In the genomic region with DNA sequence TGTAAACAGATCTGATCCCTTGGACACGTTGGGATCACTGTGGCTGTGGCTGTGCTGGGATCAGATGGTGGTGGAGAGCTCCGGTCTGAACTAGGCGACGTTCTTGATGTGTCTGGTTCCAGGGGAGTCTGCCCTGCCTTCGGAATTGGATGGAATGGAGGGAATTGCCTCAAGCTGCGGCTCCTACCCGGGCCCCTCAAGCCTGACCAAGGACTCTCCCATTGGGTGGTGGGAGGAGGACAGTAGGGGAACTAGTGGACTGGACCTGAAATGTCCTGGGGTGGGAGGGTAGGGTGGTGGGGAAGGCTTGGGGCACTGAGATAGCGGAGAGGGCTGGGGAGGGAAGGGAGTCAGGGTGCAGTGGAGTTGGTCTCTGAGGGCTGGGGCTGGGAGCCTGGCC, we compare ENCODE assay signal across 11 cellular contexts. TPM values are rescaled to one million over a fixed set of nuclear protein-coding genes. Genes with fewer than 3 reads are reported as not detected.
DNase-seq lines count a peak whose midpoint lies in the region; ATAC-seq, FAIRE-seq and TF ChIP-seq lines count a peak whose summit lies in the region.
"Had no signal": no experiment of that assay in that cellular context is flagged by ENCODE, and none has a peak within 500 bp of the region (broad histone marks: within the 10 kb centered on the region; RNA-seq: fewer than 3 reads in every experiment).

No MANE protein-coding gene starts in this region.

- TF ChIP-seq CTCF in HFFc6 (IDR thresholded peaks at IDR 0.05), result no peak
- TF ChIP-seq CTCF in K562 (IDR thresholded peaks at IDR 0.05 in 2 of 3, conservative IDR thresholded peaks at IDR 0.05 in 1 of 3; ENCODE audit: insufficient read depth in 2 of 3, low read depth in 1 of 3, low read length in 3 of 3), result no peak
- no peak for TF ChIP-seq CTCF in nephron (IDR thresholded peaks at IDR 0.05; ENCODE audit: unreplicated experiment in 3 of 3)

- intact Hi-C loops in K562 (cut with micrococcal nuclease), result no loop called here

- CTCF ChIA-PET in K562 (lab: Yijun Ruan, JAX; ENCODE audit: low intra/inter-chr PET ratio), result no interaction called here

- peaks cover 10% of the 10 kb centered on the region for H4K20me1 ChIP-seq in K562 (replicated peaks; ENCODE audit: control insufficient read depth, insufficient read depth, low read length)

- no peak for TF ChIP-seq RAD21 in K562 (CRISPR knock-in tag; conservative IDR thresholded peaks at IDR 0.05 in 1 of 2, IDR thresholded peaks at IDR 0.05 in 1 of 2)

- H3K4me3 ChIP-seq in CD4-positive, CD25-positive, alpha-beta regulatory T cell (ENCODE audit: low read depth, low read length), result no peak overlapping the region
- H3K4me3 ChIP-seq in K562, result no peak overlapping the region

- no TSS peak for BruUV-seq in K562 (replicated peaks; lab: Mats Ljungman, UMichigan)

- H3K36me3 ChIP-seq in CD4-positive, CD25-positive, alpha-beta regulatory T cell (ENCODE audit: control insufficient read depth, insufficient read depth, low read length), result no peaks in the 10 kb centered on the region
- peaks cover 5% of the 10 kb centered on the region; the same call in 1 of the 3 replicates for H3K36me3 ChIP-seq in K562 (ENCODE audit: control insufficient read depth, insufficient read depth, low read length)

- no peak for TF ChIP-seq POLR2A in K562 (conservative IDR thresholded peaks at IDR 0.05)

- 42% methylated on average over 5 of the region's 8 CpGs for WGBS in K562 (ENCODE audit: insufficient coverage, low coverage, missing lambda C conversion rate)

- peak overlapping the region; percentile 78 for H2AFZ ChIP-seq in K562 (ENCODE audit: low read depth, low read length)

- no peaks in the 10 kb centered on the region for H3K27me3 ChIP-seq in CD4-positive, CD25-positive, alpha-beta regulatory T cell (ENCODE audit: control insufficient read depth, insufficient read depth, low read length)
- no peaks in the 10 kb centered on the region for H3K27me3 ChIP-seq in K562 (ENCODE audit: control insufficient read depth in 2 of 2, insufficient read depth in 2 of 2, low read length in 2 of 2)

- peak overlapping the region in 1 of 3 donors; percentile 90 for H3K27ac Mint-ChIP-seq in CD4-positive, CD25-positive, alpha-beta regulatory T cell
- H3K27ac Mint-ChIP-seq in HFFc6 (no peak overlapping the region; the same call in 1 of the 2 replicates), nephron (peak overlapping the region; percentile 71 to 99 (median 78))

- in situ Hi-C loops in K562 (cut with MboI), result no loop called here

- H3K4me1 Mint-ChIP-seq in CD4-positive, CD25-positive, alpha-beta regulatory T cell, result peaks cover 0 to 41% (median 8%) of the 10 kb centered on the region in 4 donors
- H3K4me1 Mint-ChIP-seq in HFFc6 (ENCODE audit: low read depth), result peaks cover 18% of the 10 kb centered on the region
- peaks cover 27% of the 10 kb centered on the region for H3K4me1 Mint-ChIP-seq in nephron

- no peaks in the 10 kb centered on the region for H3K36me3 Mint-ChIP-seq in CD4-positive, CD25-positive, alpha-beta regulatory T cell
- no peaks in the 10 kb centered on the region for H3K36me3 Mint-ChIP-seq in HFFc6 (ENCODE audit: low read depth)
- no peaks in the 10 kb centered on the region for H3K36me3 Mint-ChIP-seq in nephron (ENCODE audit: low read depth)

- no peaks in the 10 kb centered on the region for H3K27me3 Mint-ChIP-seq in CD4-positive, CD25-positive, alpha-beta regulatory T cell
- no peaks in the 10 kb centered on the region; the same call in 1 of the 2 replicates for H3K27me3 Mint-ChIP-seq in HFFc6 (ENCODE audit: insufficient read depth)
- peaks cover 3% of the 10 kb centered on the region for H3K27me3 Mint-ChIP-seq in nephron (ENCODE audit: low read depth)

- H3K27ac ChIP-seq in CD4-positive, CD25-positive, alpha-beta regulatory T cell (ENCODE audit: insufficient read depth, low read length, poor library complexity, severe bottlenecking), result no peak overlapping the region
- peak overlapping the region; percentile 99 for H3K27ac ChIP-seq in K562 (ENCODE audit: extremely low read depth, low read depth, low read length)

- peak overlapping the region; percentile 81 for H3K4me2 ChIP-seq in K562 (ENCODE audit: insufficient read depth, low read length)

- peaks cover 28% of the 10 kb centered on the region for H3K79me2 ChIP-seq in K562 (ENCODE audit: control insufficient read depth, insufficient read depth, low read length)

- POLR2A ChIA-PET in K562 (lab: Yijun Ruan, JAX), result interaction anchor here (0.7 to 2.3 kb wide), 9 partner anchors 9 to 570 kb away, joined by 3 to 6 read pairs (median 4); no protein-coding TSS in a partner anchor

- no peak for DNase-seq in CD4-positive, CD25-positive, alpha-beta regulatory T cell
- DNase-seq in HFFc6, result no peak
- peak in 2 of 4 experiments; percentile 38 to 45 for DNase-seq in K562 (ENCODE audit: extremely low read depth in 1 of 4, low spot score in 3 of 4)
- DNase-seq in COLO829 (ENCODE audit: low spot score), result no peak
- DNase-seq in DMS114 treated with DMSO at 0.1 percent for 48 hours (lab: John Stamatoyannopoulos, UW; ENCODE audit: unreplicated experiment), result no peak
- DNase-seq: activated CD4-positive, alpha-beta T cell treated with anti-CD3 and anti-CD28 coated beads, Interleukin-2, amount 50 U/mL, for 48 hours; head of caudate nucleus; mesenchymal stem cell had no signal

- no peaks in the 10 kb centered on the region for H3K9me3 ChIP-seq in CD4-positive, CD25-positive, alpha-beta regulatory T cell (ENCODE audit: control insufficient read depth in 2 of 2, low read length in 2 of 2)
- H3K9me3 ChIP-seq in K562 (replicated peaks; ENCODE audit: control insufficient read depth, insufficient read depth, low read depth, low read length), result no peaks in the 10 kb centered on the region

- no peak for ATAC-seq in CD4-positive, CD25-positive, alpha-beta regulatory T cell (ENCODE audit: low read depth in 2 of 2)
- no peak for ATAC-seq in K562
- no peak for ATAC-seq in HG03095 (IDR thresholded peaks at IDR 0.05; ENCODE audit: unreplicated experiment)
- ATAC-seq in GM21528 (IDR thresholded peaks at IDR 0.05; ENCODE audit: low FRiP score, unreplicated experiment), result no peak

- peak overlapping the region; percentile 98 to 99 for H3K9ac ChIP-seq in K562 (ENCODE audit: insufficient read depth in 1 of 2, low read depth in 2 of 2, low read length in 2 of 2)

- FAIRE-seq in K562 (lab: Jason Lieb, UNC), result no peak

- H3K4me1 ChIP-seq in CD4-positive, CD25-positive, alpha-beta regulatory T cell (ENCODE audit: control insufficient read depth, insufficient read depth, low read length, poor library complexity, severe bottlenecking), result peaks cover 41% of the 10 kb centered on the region
- peaks cover 28 to 58% of the 10 kb centered on the region in 2 experiments for H3K4me1 ChIP-seq in K562 (replicated peaks in 1 of 2; ENCODE audit: control insufficient read depth in 2 of 2, insufficient read depth in 2 of 2, low read length in 2 of 2)

- H3K9me1 ChIP-seq in K562 (ENCODE audit: control insufficient read depth, insufficient read depth, low read length), result peaks cover 5% of the 10 kb centered on the region

- H3K4me3 Mint-ChIP-seq in CD4-positive, CD25-positive, alpha-beta regulatory T cell, result peak overlapping the region; percentile 75 to 95 (median 88)
- H3K4me3 Mint-ChIP-seq in HFFc6 (peak overlapping the region; percentile 93; the same call in 1 of the 2 replicates), nephron (peak overlapping the region; percentile 69 to 93 (median 89))

- no peak for TF ChIP-seq EP300 in K562 (IDR thresholded peaks at IDR 0.05; ENCODE audit: low read length)

- H3K9me3 Mint-ChIP-seq in CD4-positive, CD25-positive, alpha-beta regulatory T cell, result peaks cover 0 to 2% (median 0%) of the 10 kb centered on the region in 7 donors
- H3K9me3 Mint-ChIP-seq in HFFc6, result no peaks in the 10 kb centered on the region
- H3K9me3 Mint-ChIP-seq in nephron, result no peaks in the 10 kb centered on the region

RNA-seq across cellular contexts. Expression of a gene that starts 3.2 kb away (rescaled TPM):
- 53.7 TPM for total RNA-seq in CD4-positive, CD25-positive, alpha-beta regulatory T cell
- polyA plus RNA-seq in CD4-positive, CD25-positive, alpha-beta regulatory T cell, result 1 to 10 TPM; 5.1 to 7.3 (median 5.4) TPM
- total RNA-seq in HFFc6 (2021; fragmentation: NEBNext Ultra II Directional; extraction: Animal tissue kit (Norgen Biotek cat#: 25700)), result 10 to 100 TPM; 23.5 to 33.2 (median 27.9) TPM
- total RNA-seq in K562 (2011; cell fraction: chromatin; rRNA removed; ENCODE audit: low replicate concordance), result 16.0 and 57.6 TPM in 2 replicates
- 61.3 and 65.9 TPM in 2 replicates for total RNA-seq in K562 (2011; cell fraction: nucleolus; rRNA removed)
- total RNA-seq in K562 (2011; cell fraction: nucleoplasm; rRNA removed), result 23.4 and 28.0 TPM in 2 replicates
- 22.4 and 26.6 TPM in 2 replicates for total RNA-seq in K562 (2014; rRNA removed)
- 0.86 and 1.3 TPM in 2 replicates for total RNA-seq in K562 (2014; rRNA removed; fragmentation: Illumina TruSeq; extraction: Trizol)
- total RNA-seq in K562 (2015; rRNA removed; fragmentation: Illumina TruSeq; extraction: Trizol), result 6.2 and 7.5 TPM in 2 replicates
- total RNA-seq in K562 (2021), result 31.7 and 38.0 TPM in 2 replicates
- 3.7 and 7.3 TPM in 2 replicates for polyA plus RNA-seq in K562 (2011; rRNA removed)
- 6.4 and 24.1 TPM in 2 replicates for polyA plus RNA-seq in K562 (2011; cell fraction: cytosol; rRNA removed)
- 16.0 and 47.0 TPM in 2 replicates for polyA plus RNA-seq in K562 (2011; cell fraction: nucleus; rRNA removed)
- 33.6 and 39.2 TPM in 2 replicates for polyA plus RNA-seq in K562 (2012)
- 3.8 and 10.5 TPM in 2 replicates for polyA plus RNA-seq in K562 (2014; fragmentation: Illumina TruSeq; extraction: Trizol)
- polyA plus RNA-seq in K562 (2014; fragmentation: Nextera tagmentation; extraction: Ambion mirVana), result not detected
- 21.8 and 26.0 TPM in 2 replicates for polyA plus RNA-seq in K562 (2014; rRNA removed)
- polyA minus RNA-seq in K562 (2011; rRNA and poly(A)+ RNA removed), result 0.87 and 1.6 TPM in 2 replicates
- 6.5 and 9.3 TPM in 2 replicates for polyA minus RNA-seq in K562 (2011; cell fraction: cytosol; rRNA and poly(A)+ RNA removed)
- polyA minus RNA-seq in K562 (2011; cell fraction: nucleus; rRNA and poly(A)+ RNA removed), result 12.0 and 17.2 TPM in 2 replicates

RNA-seq across cellular contexts. Expression of a gene that starts 6.7 kb away (rescaled TPM):
- 78.2 TPM for total RNA-seq in CD4-positive, CD25-positive, alpha-beta regulatory T cell
- 1 to 10 TPM; 2.5 to 4.7 (median 4.4) TPM for polyA plus RNA-seq in CD4-positive, CD25-positive, alpha-beta regulatory T cell
- total RNA-seq in HFFc6 (2021; fragmentation: NEBNext Ultra II Directional; extraction: Animal tissue kit (Norgen Biotek cat#: 25700)), result 10 to 100 TPM; 65.8 to 81.6 (median 69.1) TPM
- 41.1 and 92.0 TPM in 2 replicates for total RNA-seq in K562 (2011; cell fraction: chromatin; rRNA removed; ENCODE audit: low replicate concordance)
- total RNA-seq in K562 (2011; cell fraction: nucleolus; rRNA removed), result 34.2 and 37.4 TPM in 2 replicates
- 33.4 and 44.4 TPM in 2 replicates for total RNA-seq in K562 (2011; cell fraction: nucleoplasm; rRNA removed)
- total RNA-seq in K562 (2014; rRNA removed), result 11.6 and 15.7 TPM in 2 replicates
- 3.4 and 3.5 TPM in 2 replicates for total RNA-seq in K562 (2014; rRNA removed; fragmentation: Illumina TruSeq; extraction: Trizol)
- 6.0 and 6.8 TPM in 2 replicates for total RNA-seq in K562 (2015; rRNA removed; fragmentation: Illumina TruSeq; extraction: Trizol)
- total RNA-seq in K562 (2021), result 35.2 and 37.9 TPM in 2 replicates
- polyA plus RNA-seq in K562 (2011; rRNA removed), result 2.7 and 5.0 TPM in 2 replicates
- 2.9 and 4.6 TPM in 2 replicates for polyA plus RNA-seq in K562 (2011; cell fraction: cytosol; rRNA removed)
- 15.2 and 25.7 TPM in 2 replicates for polyA plus RNA-seq in K562 (2011; cell fraction: nucleus; rRNA removed)
- polyA plus RNA-seq in K562 (2012), result 21.1 and 24.5 TPM in 2 replicates
- polyA plus RNA-seq in K562 (2014; fragmentation: Illumina TruSeq; extraction: Trizol), result 8.5 and 17.4 TPM in 2 replicates
- polyA plus RNA-seq in K562 (2014; fragmentation: Nextera tagmentation; extraction: Ambion mirVana), result under 1 TPM; 0.15 to 0.27 TPM
- 11.2 and 13.0 TPM in 2 replicates for polyA plus RNA-seq in K562 (2014; rRNA removed)
- 5.9 and 6.1 TPM in 2 replicates for polyA minus RNA-seq in K562 (2011; rRNA and poly(A)+ RNA removed)
- 14.1 and 21.3 TPM in 2 replicates for polyA minus RNA-seq in K562 (2011; cell fraction: cytosol; rRNA and poly(A)+ RNA removed)
- 10.2 and 16.8 TPM in 2 replicates for polyA minus RNA-seq in K562 (2011; cell fraction: nucleus; rRNA and poly(A)+ RNA removed)
